ENCODE assay signal across 16 cellular contexts in the genomic region with DNA sequence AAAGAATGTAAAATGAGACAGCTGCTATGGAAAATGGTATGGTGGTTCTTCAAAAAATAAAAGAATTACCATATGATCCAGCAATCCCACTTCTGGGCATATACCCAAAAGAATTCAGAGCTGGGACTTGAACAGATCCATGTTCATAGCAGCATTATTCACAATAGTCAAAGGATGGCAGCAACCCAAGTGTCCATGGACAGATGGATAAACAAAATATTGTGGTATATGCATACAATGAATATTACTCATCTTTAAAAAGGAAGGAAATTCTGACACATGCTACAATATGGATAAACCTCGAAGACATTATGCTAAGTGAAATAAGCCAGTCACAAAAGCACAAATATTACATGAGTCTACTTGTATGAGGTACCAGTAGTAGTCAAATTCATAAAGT. TPM values are rescaled to one million over a fixed set of nuclear protein-coding genes. Genes with fewer than 3 reads are reported as not detected.
A peak's percentile ranks its signal among the peaks of the same experiment; 100 is the strongest.
DNase-seq lines count a peak whose midpoint lies in the region; ATAC-seq, FAIRE-seq and TF ChIP-seq lines count a peak whose summit lies in the region.
"Had no signal": no experiment of that assay in that cellular context is flagged by ENCODE, and none has a peak within 500 bp of the region (broad histone marks: within the 10 kb centered on the region; RNA-seq: fewer than 3 reads in every experiment).

No MANE protein-coding gene starts in this region.

- no peak for FAIRE-seq in urothelium cell line (lab: Jason Lieb, UNC)

- ATAC-seq in GM21825 (IDR thresholded peaks at IDR 0.05; ENCODE audit: unreplicated experiment) = no peak
- ATAC-seq: HCT116 had no signal

- DNase-seq in AG10803 (ENCODE audit: low read depth) = peak; percentile 83
- DNase-seq in M059J (ENCODE audit: low read depth) = peak; percentile 51
- DNase-seq in cardiac fibroblast (ENCODE audit: low read depth in 2 of 2) = peak; percentile 90 to 96
- peak; percentile 24 for DNase-seq in hepatic stellate cell (ENCODE audit: low spot score)
- DNase-seq in urothelium cell line (ENCODE audit: low spot score) = no peak
- no peak for DNase-seq in ACHN
- no peak for DNase-seq in coronary artery (ENCODE audit: low spot score)
- DNase-seq: activated naive CD4-positive, alpha-beta T cell treated with Interleukin-2 at 50 U/mL for 16 hours; cerebellar nuclear complex; KBM-7; NCI-H1436; spleen; WERI-Rb-1 had no signal

- TF ChIP-seq CTCF in AG10803 (conservative IDR thresholded peaks at IDR 0.05; ENCODE audit: low read length) (no peak), cardiac fibroblast (IDR thresholded peaks at IDR 0.05; ENCODE audit: low read depth, low read length) (no peak), coronary artery (IDR thresholded peaks at IDR 0.05) (no peak)

- in situ Hi-C loops in ACHN (cut with HindIII; ENCODE audit: low pct_ligation_motif_present, low pct_unique_long_range_greater_than_20kb, low sequenced_read_pairs) = no loop called here

- H3K4me3 ChIP-seq in AG10803 (ENCODE audit: low read length) (no peak overlapping the region), cardiac fibroblast (replicated peaks in 1 of 2; ENCODE audit: low read depth in 2 of 2, low read length in 2 of 2) (no peak overlapping the region), coronary artery (no peak overlapping the region)
- H3K4me3 ChIP-seq: lung, spleen had no signal

- no peak overlapping the region for H3K27ac ChIP-seq in coronary artery
- H3K27ac ChIP-seq: spleen, WERI-Rb-1 had no signal

RNA-seq across cellular contexts. Expression of gene RAB2B, which starts 9.1 kb away (rescaled TPM):
- total RNA-seq in M059J (2014; rRNA removed; shearing (Covaris generic)) = 22.6 and 28.2 TPM in 2 replicates

RNA-seq across cellular contexts. Expression of gene TOX4, which starts 9.4 kb away (rescaled TPM):
- total RNA-seq in M059J (2014; rRNA removed; shearing (Covaris generic)) = 18.5 and 40.5 TPM in 2 replicates

RNA-seq across cellular contexts. Expression of gene CHD8, which starts 11.7 kb away (rescaled TPM):
- total RNA-seq in M059J (2014; rRNA removed; shearing (Covaris generic)) = 26.7 and 55.9 TPM in 2 replicates

RNA-seq across cellular contexts. Expression of gene METTL3, which starts 43.5 kb away (rescaled TPM):
- 31.0 and 35.0 TPM in 2 replicates for total RNA-seq in M059J (2014; rRNA removed; shearing (Covaris generic))

RNA-seq across cellular contexts. Expression of gene SALL2, which starts 58.5 kb away (rescaled TPM):
- total RNA-seq in M059J (2014; rRNA removed; shearing (Covaris generic)) = 1.1 and 2.3 TPM in 2 replicates

Comparison
In these comparisons a context has a peak if more than half of its experiments do, and no peak if none do; other contexts are left out.
1. DNase-seq: peak in AG10803 (single experiment), M059J (single experiment), cardiac fibroblast (2 of 2) and hepatic stellate cell (single experiment); none in urothelium cell line (single experiment), ACHN (single experiment) and coronary artery (single experiment).